1 cellular context compared by ENCODE assay signal in the genomic region with DNA sequence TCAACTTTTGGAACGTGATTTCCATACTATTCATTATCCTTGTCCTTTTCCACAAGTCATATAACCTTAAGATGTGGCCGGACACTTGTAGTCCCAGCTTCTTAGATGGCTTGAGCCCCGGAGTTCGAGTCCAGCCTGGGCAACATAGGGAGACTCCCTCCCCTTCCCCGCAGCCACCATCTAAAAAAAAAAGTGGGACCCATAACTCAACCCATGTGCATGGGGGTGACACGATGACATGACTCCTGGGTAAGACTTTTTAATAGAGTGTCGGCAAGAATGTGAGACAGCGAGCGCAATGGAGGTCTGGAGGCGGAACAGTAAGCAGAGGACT.
TF ChIP-seq lines count a peak whose summit lies in the region.

No MANE protein-coding gene starts in this region.

TF ChIP-seq in K562, 482 proteins besides CTCF, POLR2A, EP300 and RAD21 (continued from another document):
- TF ChIP-seq, protein P1, sequence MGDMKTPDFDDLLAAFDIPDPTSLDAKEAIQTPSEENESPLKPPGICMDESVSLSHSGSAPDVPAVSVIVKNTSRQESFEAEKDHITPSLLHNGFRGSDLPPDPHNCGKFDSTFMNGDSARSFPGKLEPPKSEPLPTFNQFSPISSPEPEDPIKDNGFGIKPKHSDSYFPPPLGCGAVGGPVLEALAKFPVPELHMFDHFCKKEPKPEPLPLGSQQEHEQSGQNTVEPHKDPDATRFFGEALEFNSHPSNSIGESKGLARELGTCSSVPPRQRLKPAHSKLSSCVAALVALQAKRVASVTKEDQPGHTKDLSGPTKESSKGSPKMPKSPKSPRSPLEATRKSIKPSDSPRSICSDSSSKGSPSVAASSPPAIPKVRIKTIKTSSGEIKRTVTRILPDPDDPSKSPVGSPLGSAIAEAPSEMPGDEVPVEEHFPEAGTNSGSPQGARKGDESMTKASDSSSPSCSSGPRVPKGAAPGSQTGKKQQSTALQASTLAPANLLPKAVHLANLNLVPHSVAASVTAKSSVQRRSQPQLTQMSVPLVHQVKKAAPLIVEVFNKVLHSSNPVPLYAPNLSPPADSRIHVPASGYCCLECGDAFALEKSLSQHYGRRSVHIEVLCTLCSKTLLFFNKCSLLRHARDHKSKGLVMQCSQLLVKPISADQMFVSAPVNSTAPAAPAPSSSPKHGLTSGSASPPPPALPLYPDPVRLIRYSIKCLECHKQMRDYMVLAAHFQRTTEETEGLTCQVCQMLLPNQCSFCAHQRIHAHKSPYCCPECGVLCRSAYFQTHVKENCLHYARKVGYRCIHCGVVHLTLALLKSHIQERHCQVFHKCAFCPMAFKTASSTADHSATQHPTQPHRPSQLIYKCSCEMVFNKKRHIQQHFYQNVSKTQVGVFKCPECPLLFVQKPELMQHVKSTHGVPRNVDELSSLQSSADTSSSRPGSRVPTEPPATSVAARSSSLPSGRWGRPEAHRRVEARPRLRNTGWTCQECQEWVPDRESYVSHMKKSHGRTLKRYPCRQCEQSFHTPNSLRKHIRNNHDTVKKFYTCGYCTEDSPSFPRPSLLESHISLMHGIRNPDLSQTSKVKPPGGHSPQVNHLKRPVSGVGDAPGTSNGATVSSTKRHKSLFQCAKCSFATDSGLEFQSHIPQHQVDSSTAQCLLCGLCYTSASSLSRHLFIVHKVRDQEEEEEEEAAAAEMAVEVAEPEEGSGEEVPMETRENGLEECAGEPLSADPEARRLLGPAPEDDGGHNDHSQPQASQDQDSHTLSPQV (IDR thresholded peaks at IDR 0.05), result 0 out of 2 replicates have a peak, but pooled peaks have one; percentile 20
- TF ChIP-seq, protein P2, sequence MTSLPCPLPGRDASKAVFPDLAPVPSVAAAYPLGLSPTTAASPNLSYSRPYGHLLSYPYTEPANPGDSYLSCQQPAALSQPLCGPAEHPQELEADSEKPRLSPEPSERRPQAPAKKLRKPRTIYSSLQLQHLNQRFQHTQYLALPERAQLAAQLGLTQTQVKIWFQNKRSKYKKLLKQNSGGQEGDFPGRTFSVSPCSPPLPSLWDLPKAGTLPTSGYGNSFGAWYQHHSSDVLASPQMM (CRISPR knock-in tag; IDR thresholded peaks at IDR 0.05), result no peak
- TF ChIP-seq, protein P3, sequence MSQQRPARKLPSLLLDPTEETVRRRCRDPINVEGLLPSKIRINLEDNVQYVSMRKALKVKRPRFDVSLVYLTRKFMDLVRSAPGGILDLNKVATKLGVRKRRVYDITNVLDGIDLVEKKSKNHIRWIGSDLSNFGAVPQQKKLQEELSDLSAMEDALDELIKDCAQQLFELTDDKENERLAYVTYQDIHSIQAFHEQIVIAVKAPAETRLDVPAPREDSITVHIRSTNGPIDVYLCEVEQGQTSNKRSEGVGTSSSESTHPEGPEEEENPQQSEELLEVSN (IDR thresholded peaks at IDR 0.05; ENCODE audit: borderline replicate concordance in 1 of 2, extremely low read depth in 1 of 2, insufficient read depth in 1 of 2, insufficient read length in 1 of 2, low read depth in 1 of 2, low read length in 1 of 2, poor library complexity in 1 of 2, severe bottlenecking in 1 of 2), result peak in 1 of 2 experiments; percentile 44
- TF ChIP-seq, protein P4, sequence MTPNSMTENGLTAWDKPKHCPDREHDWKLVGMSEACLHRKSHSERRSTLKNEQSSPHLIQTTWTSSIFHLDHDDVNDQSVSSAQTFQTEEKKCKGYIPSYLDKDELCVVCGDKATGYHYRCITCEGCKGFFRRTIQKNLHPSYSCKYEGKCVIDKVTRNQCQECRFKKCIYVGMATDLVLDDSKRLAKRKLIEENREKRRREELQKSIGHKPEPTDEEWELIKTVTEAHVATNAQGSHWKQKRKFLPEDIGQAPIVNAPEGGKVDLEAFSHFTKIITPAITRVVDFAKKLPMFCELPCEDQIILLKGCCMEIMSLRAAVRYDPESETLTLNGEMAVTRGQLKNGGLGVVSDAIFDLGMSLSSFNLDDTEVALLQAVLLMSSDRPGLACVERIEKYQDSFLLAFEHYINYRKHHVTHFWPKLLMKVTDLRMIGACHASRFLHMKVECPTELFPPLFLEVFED (CRISPR knock-in tag; conservative IDR thresholded peaks at IDR 0.05), result no peak
- peak; percentile 63 for TF ChIP-seq SIRT6 (IDR thresholded peaks at IDR 0.05; ENCODE audit: low read depth, low read length)
- TF ChIP-seq, protein P5, sequence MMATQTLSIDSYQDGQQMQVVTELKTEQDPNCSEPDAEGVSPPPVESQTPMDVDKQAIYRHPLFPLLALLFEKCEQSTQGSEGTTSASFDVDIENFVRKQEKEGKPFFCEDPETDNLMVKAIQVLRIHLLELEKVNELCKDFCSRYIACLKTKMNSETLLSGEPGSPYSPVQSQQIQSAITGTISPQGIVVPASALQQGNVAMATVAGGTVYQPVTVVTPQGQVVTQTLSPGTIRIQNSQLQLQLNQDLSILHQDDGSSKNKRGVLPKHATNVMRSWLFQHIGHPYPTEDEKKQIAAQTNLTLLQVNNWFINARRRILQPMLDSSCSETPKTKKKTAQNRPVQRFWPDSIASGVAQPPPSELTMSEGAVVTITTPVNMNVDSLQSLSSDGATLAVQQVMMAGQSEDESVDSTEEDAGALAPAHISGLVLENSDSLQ (IDR thresholded peaks at IDR 0.05), result peak; percentile 19; the same call in 1 of the 2 replicates
- 0 out of 2 replicates have a peak, but pooled peaks have one; percentile 1 for TF ChIP-seq TARDBP (IDR thresholded peaks at IDR 0.05)
- TF ChIP-seq, protein P6, sequence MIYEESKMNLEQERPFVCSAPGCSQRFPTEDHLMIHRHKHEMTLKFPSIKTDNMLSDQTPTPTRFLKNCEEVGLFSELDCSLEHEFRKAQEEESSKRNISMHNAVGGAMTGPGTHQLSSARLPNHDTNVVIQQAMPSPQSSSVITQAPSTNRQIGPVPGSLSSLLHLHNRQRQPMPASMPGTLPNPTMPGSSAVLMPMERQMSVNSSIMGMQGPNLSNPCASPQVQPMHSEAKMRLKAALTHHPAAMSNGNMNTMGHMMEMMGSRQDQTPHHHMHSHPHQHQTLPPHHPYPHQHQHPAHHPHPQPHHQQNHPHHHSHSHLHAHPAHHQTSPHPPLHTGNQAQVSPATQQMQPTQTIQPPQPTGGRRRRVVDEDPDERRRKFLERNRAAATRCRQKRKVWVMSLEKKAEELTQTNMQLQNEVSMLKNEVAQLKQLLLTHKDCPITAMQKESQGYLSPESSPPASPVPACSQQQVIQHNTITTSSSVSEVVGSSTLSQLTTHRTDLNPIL (CRISPR knock-in tag; IDR thresholded peaks at IDR 0.05), result no peak
- no peak for TF ChIP-seq ZNF239 (CRISPR knock-in tag; IDR thresholded peaks at IDR 0.05)
- TF ChIP-seq MCM3 (IDR thresholded peaks at IDR 0.05), result no peak
- TF ChIP-seq LCOR (CRISPR knock-in tag; IDR thresholded peaks at IDR 0.05), result no peak
- TF ChIP-seq, protein P7, sequence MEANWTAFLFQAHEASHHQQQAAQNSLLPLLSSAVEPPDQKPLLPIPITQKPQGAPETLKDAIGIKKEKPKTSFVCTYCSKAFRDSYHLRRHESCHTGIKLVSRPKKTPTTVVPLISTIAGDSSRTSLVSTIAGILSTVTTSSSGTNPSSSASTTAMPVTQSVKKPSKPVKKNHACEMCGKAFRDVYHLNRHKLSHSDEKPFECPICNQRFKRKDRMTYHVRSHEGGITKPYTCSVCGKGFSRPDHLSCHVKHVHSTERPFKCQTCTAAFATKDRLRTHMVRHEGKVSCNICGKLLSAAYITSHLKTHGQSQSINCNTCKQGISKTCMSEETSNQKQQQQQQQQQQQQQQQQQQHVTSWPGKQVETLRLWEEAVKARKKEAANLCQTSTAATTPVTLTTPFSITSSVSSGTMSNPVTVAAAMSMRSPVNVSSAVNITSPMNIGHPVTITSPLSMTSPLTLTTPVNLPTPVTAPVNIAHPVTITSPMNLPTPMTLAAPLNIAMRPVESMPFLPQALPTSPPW (CRISPR knock-in tag; IDR thresholded peaks at IDR 0.05), result peak; percentile 85
- TF ChIP-seq, protein P8, sequence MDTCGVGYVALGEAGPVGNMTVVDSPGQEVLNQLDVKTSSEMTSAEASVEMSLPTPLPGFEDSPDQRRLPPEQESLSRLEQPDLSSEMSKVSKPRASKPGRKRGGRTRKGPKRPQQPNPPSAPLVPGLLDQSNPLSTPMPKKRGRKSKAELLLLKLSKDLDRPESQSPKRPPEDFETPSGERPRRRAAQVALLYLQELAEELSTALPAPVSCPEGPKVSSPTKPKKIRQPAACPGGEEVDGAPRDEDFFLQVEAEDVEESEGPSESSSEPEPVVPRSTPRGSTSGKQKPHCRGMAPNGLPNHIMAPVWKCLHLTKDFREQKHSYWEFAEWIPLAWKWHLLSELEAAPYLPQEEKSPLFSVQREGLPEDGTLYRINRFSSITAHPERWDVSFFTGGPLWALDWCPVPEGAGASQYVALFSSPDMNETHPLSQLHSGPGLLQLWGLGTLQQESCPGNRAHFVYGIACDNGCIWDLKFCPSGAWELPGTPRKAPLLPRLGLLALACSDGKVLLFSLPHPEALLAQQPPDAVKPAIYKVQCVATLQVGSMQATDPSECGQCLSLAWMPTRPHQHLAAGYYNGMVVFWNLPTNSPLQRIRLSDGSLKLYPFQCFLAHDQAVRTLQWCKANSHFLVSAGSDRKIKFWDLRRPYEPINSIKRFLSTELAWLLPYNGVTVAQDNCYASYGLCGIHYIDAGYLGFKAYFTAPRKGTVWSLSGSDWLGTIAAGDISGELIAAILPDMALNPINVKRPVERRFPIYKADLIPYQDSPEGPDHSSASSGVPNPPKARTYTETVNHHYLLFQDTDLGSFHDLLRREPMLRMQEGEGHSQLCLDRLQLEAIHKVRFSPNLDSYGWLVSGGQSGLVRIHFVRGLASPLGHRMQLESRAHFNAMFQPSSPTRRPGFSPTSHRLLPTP (IDR thresholded peaks at IDR 0.05; ENCODE audit: borderline replicate concordance, extremely low read depth, insufficient read length), result peak; percentile 67
- 0 out of 2 replicates have a peak, but pooled peaks have one; percentile 14 for TF ChIP-seq ZBTB7A (IDR thresholded peaks at IDR 0.05; ENCODE audit: borderline replicate concordance, control insufficient read depth, low read depth, low read length)
- 0 out of 2 replicates have a peak, but pooled peaks have one; percentile 18 for TF ChIP-seq TEAD4 (IDR thresholded peaks at IDR 0.05; ENCODE audit: low read length)
- TF ChIP-seq TEAD4 (CRISPR knock-in tag; IDR thresholded peaks at IDR 0.05; ENCODE audit: borderline replicate concordance), result no peak
- TF ChIP-seq OTX1 (CRISPR knock-in tag; IDR thresholded peaks at IDR 0.05), result no peak
- TF ChIP-seq SAP30 (IDR thresholded peaks at IDR 0.05; ENCODE audit: borderline replicate concordance, insufficient read depth, low read depth, low read length, poor library complexity, severe bottlenecking), result peak; percentile 75
- TF ChIP-seq ZNF124 (CRISPR knock-in tag; IDR thresholded peaks at IDR 0.05), result no peak
TF ChIP-seq in K562: peak in this region for 21.
